Comparison of ENCODE assay signal across 8 cellular contexts in genomic region chr1:227729881-227730629, GRCh38. TPM values are rescaled to one million over a fixed set of nuclear protein-coding genes. Genes with fewer than 3 reads are reported as not detected.
DNase-seq lines count a peak whose midpoint lies in the region; FAIRE-seq and TF ChIP-seq lines count a peak whose summit lies in the region.

No MANE protein-coding gene starts in this region.

- H3K79me2 ChIP-seq in Karpas-422 (ENCODE audit: low read length) = peaks cover 18% of the 10 kb centered on the region

- H3K4me1 ChIP-seq in Karpas-422 (ENCODE audit: low read length) (peaks cover 40% of the 10 kb centered on the region), thyroid gland (peaks cover 26 to 41% of the 10 kb centered on the region in 2 donors)

- TF ChIP-seq CTCF in AG04450 (IDR thresholded peaks at IDR 0.05; ENCODE audit: low read depth, low read length) = peak; percentile 88
- TF ChIP-seq CTCF in GM12864 (IDR thresholded peaks at IDR 0.05; ENCODE audit: low read depth, low read length, missing control alignments) = peak; percentile 88
- peak; percentile 15 to 79 (median 50) for TF ChIP-seq CTCF in thyroid gland (IDR thresholded peaks at IDR 0.05)

- H3K27me3 ChIP-seq in AG04450 (ENCODE audit: control insufficient read depth, insufficient read depth, low read length) (no peaks in the 10 kb centered on the region), Karpas-422 (ENCODE audit: low read length) (no peaks in the 10 kb centered on the region), thyroid gland (no peaks in the 10 kb centered on the region)

- CTCF ChIA-PET in AG04450 (lab: Charles Lee) = interaction anchor here (0.7 to 3.8 kb wide), 7 partner anchors 12 to 369 kb away, joined by 3 to 22 read pairs (median 5); no protein-coding TSS in a partner anchor

- no peak overlapping the region for H3K27ac ChIP-seq in AG04450 (ENCODE audit: low read depth, low read length)
- no peak overlapping the region for H3K27ac ChIP-seq in Karpas-422 (ENCODE audit: low read length)
- H3K27ac ChIP-seq in thyroid gland = no peak overlapping the region

- 43 to 52% methylated on average over 12 to 13 of the region's 13 CpGs for WGBS in thyroid gland, 2 donors

- H3K4me2 ChIP-seq in Karpas-422 (ENCODE audit: low read depth, low read length, poor library complexity, severe bottlenecking) = no peak overlapping the region

- H3K36me3 ChIP-seq in Karpas-422 (ENCODE audit: insufficient read depth, low read length) (no peaks in the 10 kb centered on the region), thyroid gland (peaks cover 6 to 7% of the 10 kb centered on the region in 2 donors)

- peak; percentile 94 for FAIRE-seq in TTC549 (lab: Jason Lieb, UNC)

- peak; percentile 37 for DNase-seq in AG04450 (ENCODE audit: low read depth, low spot score)
- no peak for DNase-seq in GM12864 (ENCODE audit: low read depth)
- peak; percentile 92 for DNase-seq in Karpas-422
- DNase-seq in dermis blood vessel endothelial cell = peak; percentile 70
- DNase-seq in lung microvascular endothelial cell (ENCODE audit: low read depth in 2 of 2) = peak; percentile 59
- peak; percentile 55 to 61 for DNase-seq in thyroid gland
- no peak for DNase-seq in NCI-H524 treated with DMSO at 0.1 percent for 48 hours (lab: John Stamatoyannopoulos, UW)

- no peaks in the 10 kb centered on the region; the same call in 1 of the 2 replicates for H3K9me3 ChIP-seq in AG04450 (ENCODE audit: control insufficient read depth, insufficient read depth, low read length)
- no peaks in the 10 kb centered on the region for H3K9me3 ChIP-seq in Karpas-422 (ENCODE audit: low read length)
- no peaks in the 10 kb centered on the region for H3K9me3 ChIP-seq in thyroid gland

- no peak overlapping the region for H2AFZ ChIP-seq in Karpas-422 (ENCODE audit: low read length)

- H3K9ac ChIP-seq in Karpas-422 (ENCODE audit: low read length) = no peak overlapping the region

- H4K20me1 ChIP-seq in Karpas-422 (ENCODE audit: insufficient read depth, low read depth, low read length) = peaks cover 13% of the 10 kb centered on the region

- TF ChIP-seq POLR2A in thyroid gland (IDR thresholded peaks at IDR 0.05) = peak in 1 of 2 donors; percentile 10

- POLR2A ChIA-PET in AG04450 (lab: Yijun Ruan, JAX) = interaction anchor here (0.7 to 1.8 kb wide), 4 partner anchors 29 to 166 kb away, joined by 3 to 11 read pairs (median 4); no protein-coding TSS in a partner anchor

- H3K9me2 ChIP-seq in Karpas-422 (replicated peaks; ENCODE audit: insufficient read depth, low read length) = no peaks in the 10 kb centered on the region

- intact Hi-C loops in thyroid gland (cut with DNase I) = loop anchor here (10.0 kb wide), 1 partner anchor 375 kb away; the partner anchor contains the start of genes C1orf35 and MRPL55

- H3K4me3 ChIP-seq in AG04450 (ENCODE audit: low read depth, low read length) (no peak overlapping the region), GM12864 (ENCODE audit: low read depth, low read length) (no peak overlapping the region), Karpas-422 (ENCODE audit: low read length) (no peak overlapping the region), thyroid gland (replicated peaks in 1 of 3) (no peak overlapping the region)

RNA-seq across cellular contexts. Expression of gene JMJD4, which starts 5.0 kb away (rescaled TPM):
- 13.4 and 20.1 TPM in 2 replicates for polyA plus RNA-seq in AG04450 (2011; rRNA removed)
- 38.1 and 48.8 TPM in 2 replicates for polyA minus RNA-seq in AG04450 (2011; rRNA and poly(A)+ RNA removed)
- 25.3 and 40.0 TPM in 2 replicates for total RNA-seq in Karpas-422 (2014; rRNA removed; shearing (Covaris generic); ENCODE audit: low replicate concordance)
- total RNA-seq in dermis blood vessel endothelial cell (30.8 and 31.8 TPM in 2 replicates), lung microvascular endothelial cell (16.1 and 21.0 TPM in 2 replicates), thyroid gland (10 to 100 TPM; 20.6 to 31.7 (median 28.8) TPM)

RNA-seq across cellular contexts. Expression of gene SNAP47, which starts 5.2 kb away (rescaled TPM):
- 41.5 and 44.8 TPM in 2 replicates for polyA plus RNA-seq in AG04450 (2011; rRNA removed)
- polyA minus RNA-seq in AG04450 (2011; rRNA and poly(A)+ RNA removed) = 29.3 and 39.0 TPM in 2 replicates
- total RNA-seq in Karpas-422 (2014; rRNA removed; shearing (Covaris generic); ENCODE audit: low replicate concordance) = 15.3 and 27.1 TPM in 2 replicates
- total RNA-seq in dermis blood vessel endothelial cell = 39.5 and 44.9 TPM in 2 replicates
- total RNA-seq in lung microvascular endothelial cell = 25.3 and 28.0 TPM in 2 replicates
- 10 to 100 TPM; 50.4 to 72.6 (median 65.0) TPM for total RNA-seq in thyroid gland

Comparison
In these comparisons a context has a peak if more than half of its experiments do, and no peak if none do; other contexts are left out.
1. DNase-seq: peak in AG04450 (single experiment), Karpas-422 (single experiment), dermis blood vessel endothelial cell (single experiment), lung microvascular endothelial cell (2 of 2) and thyroid gland (2 of 2); none in GM12864 (single experiment) and NCI-H524 treated with DMSO at 0.1 percent for 48 hours (single experiment).
2. Peak in every context shown above with its lines, with median percentiles within 50 percentile points of each other: CTCF ChIP-seq.